Comparison of ENCODE assay signal across 10 cellular contexts in the genomic region with DNA sequence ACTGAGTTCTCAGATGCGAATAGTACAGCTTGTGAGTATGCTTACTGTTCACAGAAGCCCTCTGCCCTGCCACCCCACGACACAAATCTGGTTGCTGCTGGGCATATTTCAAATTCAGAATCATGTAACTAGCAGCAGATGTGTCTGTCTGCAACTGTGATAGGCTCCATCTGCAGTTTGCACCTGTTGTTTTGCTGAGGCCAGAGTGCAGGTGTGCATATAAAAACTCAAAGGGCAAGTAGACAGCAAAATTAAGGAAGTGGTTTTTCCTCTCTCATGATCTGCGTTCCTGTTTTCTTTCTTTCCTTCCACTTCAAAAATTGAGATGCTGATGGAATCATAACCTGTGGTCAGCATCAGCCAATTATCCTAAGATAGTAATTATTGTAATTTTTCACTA.
DNase-seq lines count a peak whose midpoint lies in the region; ATAC-seq, FAIRE-seq and TF ChIP-seq lines count a peak whose summit lies in the region.
"Had no signal": no experiment of that assay in that cellular context is flagged by ENCODE, and none has a peak within 500 bp of the region (broad histone marks: within the 10 kb centered on the region; RNA-seq: fewer than 3 reads in every experiment).

No MANE protein-coding gene starts in this region.

- H3K36me3 Mint-ChIP-seq in Caco-2 (ENCODE audit: insufficient read depth, unreplicated experiment): no peaks in the 10 kb centered on the region

- no peaks in the 10 kb centered on the region for H3K4me1 Mint-ChIP-seq in Caco-2 (ENCODE audit: low read depth, unreplicated experiment)

- ATAC-seq in GM21390 (IDR thresholded peaks at IDR 0.05; ENCODE audit: unreplicated experiment) (peak; percentile 82), HG03442 (IDR thresholded peaks at IDR 0.05; ENCODE audit: unreplicated experiment) (peak; percentile 64), pancreas (no peak)
- ATAC-seq: PC-3 had no signal

- H3K27me3 ChIP-seq in pancreas (no peaks in the 10 kb centered on the region), Caco-2 (replicated peaks; ENCODE audit: control insufficient read depth, insufficient read depth, low read length) (no peaks in the 10 kb centered on the region)
- H3K27me3 ChIP-seq: BE2C had no signal

- no peak for FAIRE-seq in pancreas (lab: Jason Lieb, UNC)

- CTCF ChIA-PET in Caco-2 (lab: Charles Lee): no interaction called here

- DNase-seq in DMS153 treated with DMSO at 0.1 percent for 48 hours (lab: John Stamatoyannopoulos, UW; ENCODE audit: unreplicated experiment) (peak; percentile 54), NCI-H748 (lab: John Stamatoyannopoulos, UW; ENCODE audit: unreplicated experiment) (peak; percentile 97), HUDEP-2 (lab: John Stamatoyannopoulos, UW; ENCODE audit: unreplicated experiment in 76 of 76) (no peak), pancreas (no peak), Caco-2 (no peak)
- no peak for DNase-seq in stimulated activated CD4-positive, alpha-beta T cell treated with anti-CD3 and anti-CD28 coated beads, Interleukin-15, amount 100 ng/mL, for 24 hours
- DNase-seq: BE2C, PC-3 had no signal

- no peaks in the 10 kb centered on the region for H3K9me3 ChIP-seq in pancreas
- H3K9me3 ChIP-seq in Caco-2: no peaks in the 10 kb centered on the region
- H3K9me3 ChIP-seq: BE2C had no signal

- H3K9me3 Mint-ChIP-seq in Caco-2 (ENCODE audit: unreplicated experiment): no peaks in the 10 kb centered on the region

- H3K27ac ChIP-seq in pancreas: no peak overlapping the region

- no peaks in the 10 kb centered on the region for H3K4me1 ChIP-seq in pancreas
- no peaks in the 10 kb centered on the region for H3K4me1 ChIP-seq in Caco-2
- H3K4me1 ChIP-seq: BE2C had no signal

- no peak overlapping the region for H3K4me3 Mint-ChIP-seq in Caco-2 (ENCODE audit: unreplicated experiment)

- H3K36me3 ChIP-seq in pancreas: no peaks in the 10 kb centered on the region
- H3K36me3 ChIP-seq in Caco-2 (ENCODE audit: control insufficient read depth, insufficient read depth, low read length): no peaks in the 10 kb centered on the region
- H3K36me3 ChIP-seq: BE2C had no signal

- H3K27ac Mint-ChIP-seq in Caco-2 (ENCODE audit: unreplicated experiment): no peak overlapping the region

- no peaks in the 10 kb centered on the region for H3K27me3 Mint-ChIP-seq in Caco-2 (ENCODE audit: insufficient read depth, unreplicated experiment)

- 49 to 50% methylated on average over 3 of the region's 3 CpGs for WGBS in pancreas, 2 donors

- intact Hi-C loops in pancreas (cut with DNase I) (no loop called here), Caco-2 (cut with micrococcal nuclease; ENCODE audit: unreplicated experiment) (no loop called here)

- TF ChIP-seq CTCF in pancreas (IDR thresholded peaks at IDR 0.05) (no peak), Caco-2 (IDR thresholded peaks at IDR 0.05; ENCODE audit: insufficient read depth in 1 of 2, low read depth in 1 of 2, low read length in 1 of 2, severe bottlenecking in 1 of 2, unreplicated experiment in 1 of 2) (no peak)

- BruUV-seq in Caco-2 (replicated peaks; lab: Mats Ljungman, UMichigan): no TSS peak

- POLR2A ChIA-PET in Caco-2 (lab: Charles Lee): no interaction called here

- H3K4me3 ChIP-seq in pancreas (no peak overlapping the region), Caco-2 (ENCODE audit: low read depth, low read length) (no peak overlapping the region)

Comparison
In these comparisons a context has a peak if more than half of its experiments do, and no peak if none do; other contexts are left out.
1. DNase-seq: peak in DMS153 treated with DMSO at 0.1 percent for 48 hours (single experiment) and NCI-H748 (single experiment); none in stimulated activated CD4-positive, alpha-beta T cell treated with anti-CD3 and anti-CD28 coated beads, Interleukin-15, amount 100 ng/mL, for 24 hours (single experiment), HUDEP-2 (0 of 76), pancreas (0 of 6) and Caco-2 (0 of 2).
2. ATAC-seq: peak in GM21390 (single experiment) and HG03442 (single experiment); none in pancreas (0 of 4).